11 cellular contexts compared by ENCODE assay signal in genomic region chr10:103693812-103694205, GRCh38.
DNase-seq lines count a peak whose midpoint lies in the region; ATAC-seq and TF ChIP-seq lines count a peak whose summit lies in the region.
"Had no signal": no experiment of that assay in that cellular context is flagged by ENCODE, and none has a peak within 500 bp of the region (broad histone marks: within the 10 kb centered on the region; RNA-seq: fewer than 3 reads in every experiment).

No MANE protein-coding gene starts in this region.

- H3K4me1 ChIP-seq in testis = peaks cover 4% of the 10 kb centered on the region

- no peaks in the 10 kb centered on the region for H3K27me3 Mint-ChIP-seq in activated naive CD4-positive, alpha-beta T cell treated with anti-CD3 and anti-CD28 coated beads, Interleukin-2, amount 50 U/mL, for 24 hours
- no peaks in the 10 kb centered on the region for H3K27me3 Mint-ChIP-seq in activated T-helper 2 cell treated with anti-CD3 and anti-CD28 coated beads, Interferon-gamma antibody, Interleukin-2, Interleukin-4, amounts not matched to agents 10 μg/mL and 5 μg/mL and 100 μg/mL, durations not matched to agents 14 hours and 24 hours and 36 hours (ENCODE audit: low read depth)
- H3K27me3 Mint-ChIP-seq in memory B cell (no peaks in the 10 kb centered on the region), type B pancreatic cell (peaks cover 22% of the 10 kb centered on the region)

- H3K36me3 ChIP-seq in testis (ENCODE audit: low read depth, missing control alignments) = no peaks in the 10 kb centered on the region

- H3K4me3 Mint-ChIP-seq in activated naive CD4-positive, alpha-beta T cell treated with anti-CD3 and anti-CD28 coated beads, Interleukin-2, amount 50 U/mL, for 24 hours = peak overlapping the region; percentile 93
- peak overlapping the region; percentile 83 for H3K4me3 Mint-ChIP-seq in activated T-helper 2 cell treated with anti-CD3 and anti-CD28 coated beads, Interferon-gamma antibody, Interleukin-2, Interleukin-4, amounts not matched to agents 10 μg/mL and 5 μg/mL and 100 μg/mL, durations not matched to agents 14 hours and 24 hours and 36 hours (ENCODE audit: low read depth)
- H3K4me3 Mint-ChIP-seq in memory B cell = peak overlapping the region; percentile 94
- peak overlapping the region; percentile 92 for H3K4me3 Mint-ChIP-seq in type B pancreatic cell

- no peaks in the 10 kb centered on the region for H3K27me3 ChIP-seq in testis
- H3K27me3 ChIP-seq: body of pancreas had no signal

- WGBS in testis, 2 donors = 38 to 47% methylated on average over 5 of the region's 5 CpGs

- ATAC-seq in memory B cell (ENCODE audit: low read depth) (no peak), HG03520 (IDR thresholded peaks at IDR 0.05; ENCODE audit: unreplicated experiment) (no peak), HG03139 (IDR thresholded peaks at IDR 0.05; ENCODE audit: unreplicated experiment) (no peak)
- ATAC-seq: Panc1 had no signal

- DNase-seq in activated naive CD4-positive, alpha-beta T cell treated with anti-CD3 and anti-CD28 coated beads, Interleukin-2, amount 50 U/mL, for 16 hours = no peak
- DNase-seq in activated T-helper 2 cell treated with anti-CD3 and anti-CD28 coated beads, Interferon-gamma antibody, Interleukin-2, Interleukin-4, amounts not matched to agents 10 μg/mL and 5 μg/mL and 100 μg/mL, durations not matched to agents 14 hours and 24 hours and 36 hours (ENCODE audit: low spot score) = no peak
- no peak for DNase-seq in memory B cell (ENCODE audit: low spot score in 2 of 2)
- DNase-seq in type B pancreatic cell (ENCODE audit: extremely low spot score, unreplicated experiment) = no peak
- no peak for DNase-seq in testis
- DNase-seq: body of pancreas, NCI-H1105 had no signal

- no peaks in the 10 kb centered on the region for H3K9me3 Mint-ChIP-seq in activated naive CD4-positive, alpha-beta T cell treated with anti-CD3 and anti-CD28 coated beads, Interleukin-2, amount 50 U/mL, for 24 hours
- H3K9me3 Mint-ChIP-seq in activated T-helper 2 cell treated with anti-CD3 and anti-CD28 coated beads, Interferon-gamma antibody, Interleukin-2, Interleukin-4, amounts not matched to agents 10 μg/mL and 5 μg/mL and 100 μg/mL, durations not matched to agents 14 hours and 24 hours and 36 hours = no peaks in the 10 kb centered on the region
- no peaks in the 10 kb centered on the region for H3K9me3 Mint-ChIP-seq in memory B cell
- H3K9me3 Mint-ChIP-seq in type B pancreatic cell = no peaks in the 10 kb centered on the region

- no peaks in the 10 kb centered on the region for H3K36me3 Mint-ChIP-seq in activated naive CD4-positive, alpha-beta T cell treated with anti-CD3 and anti-CD28 coated beads, Interleukin-2, amount 50 U/mL, for 24 hours
- H3K36me3 Mint-ChIP-seq in activated T-helper 2 cell treated with anti-CD3 and anti-CD28 coated beads, Interferon-gamma antibody, Interleukin-2, Interleukin-4, amounts not matched to agents 10 μg/mL and 5 μg/mL and 100 μg/mL, durations not matched to agents 14 hours and 24 hours and 36 hours (ENCODE audit: low read depth) = no peaks in the 10 kb centered on the region
- H3K36me3 Mint-ChIP-seq in memory B cell (no peaks in the 10 kb centered on the region), type B pancreatic cell (no peaks in the 10 kb centered on the region)

- no peak for TF ChIP-seq CTCF in type B pancreatic cell (conservative IDR thresholded peaks at IDR 0.05)
- TF ChIP-seq CTCF in testis (IDR thresholded peaks at IDR 0.05) = no peak

- no peaks in the 10 kb centered on the region for H3K9me3 ChIP-seq in testis
- H3K9me3 ChIP-seq: body of pancreas had no signal

- H3K4me3 ChIP-seq in testis = no peak overlapping the region
- H3K4me3 ChIP-seq: body of pancreas had no signal

- H3K27ac Mint-ChIP-seq in activated naive CD4-positive, alpha-beta T cell treated with anti-CD3 and anti-CD28 coated beads, Interleukin-2, amount 50 U/mL, for 24 hours = no peak overlapping the region
- H3K27ac Mint-ChIP-seq in activated T-helper 2 cell treated with anti-CD3 and anti-CD28 coated beads, Interferon-gamma antibody, Interleukin-2, Interleukin-4, amounts not matched to agents 10 μg/mL and 5 μg/mL and 100 μg/mL, durations not matched to agents 14 hours and 24 hours and 36 hours = no peak overlapping the region
- peak overlapping the region; percentile 86 for H3K27ac Mint-ChIP-seq in memory B cell
- no peak overlapping the region for H3K27ac Mint-ChIP-seq in type B pancreatic cell

- H3K4me1 Mint-ChIP-seq in activated naive CD4-positive, alpha-beta T cell treated with anti-CD3 and anti-CD28 coated beads, Interleukin-2, amount 50 U/mL, for 24 hours = peaks cover 37% of the 10 kb centered on the region
- H3K4me1 Mint-ChIP-seq in activated T-helper 2 cell treated with anti-CD3 and anti-CD28 coated beads, Interferon-gamma antibody, Interleukin-2, Interleukin-4, amounts not matched to agents 10 μg/mL and 5 μg/mL and 100 μg/mL, durations not matched to agents 14 hours and 24 hours and 36 hours (ENCODE audit: low read depth) = peaks cover 36% of the 10 kb centered on the region
- H3K4me1 Mint-ChIP-seq in memory B cell = peaks cover 25% of the 10 kb centered on the region
- peaks cover 15% of the 10 kb centered on the region for H3K4me1 Mint-ChIP-seq in type B pancreatic cell (ENCODE audit: unreplicated experiment)

- no peak overlapping the region for H3K27ac ChIP-seq in testis
- H3K27ac ChIP-seq: body of pancreas had no signal

- no peak for TF ChIP-seq POLR2A in testis (IDR thresholded peaks at IDR 0.05)

- intact Hi-C loops in activated T-helper 2 cell treated with anti-CD3 and anti-CD28 coated beads, Interferon-gamma antibody, Interleukin-2, Interleukin-4, amounts not matched to agents 10 μg/mL and 5 μg/mL and 100 μg/mL, durations not matched to agents 14 hours and 24 hours and 36 hours (cut with micrococcal nuclease) = loop anchor here (10.0 kb wide), 1 partner anchor 571 kb away; the partner anchor contains the start of gene GSTO2
- intact Hi-C loops in testis (cut with DNase I; ENCODE audit: low total_unique reads) = no loop called here
